In the genomic region with DNA sequence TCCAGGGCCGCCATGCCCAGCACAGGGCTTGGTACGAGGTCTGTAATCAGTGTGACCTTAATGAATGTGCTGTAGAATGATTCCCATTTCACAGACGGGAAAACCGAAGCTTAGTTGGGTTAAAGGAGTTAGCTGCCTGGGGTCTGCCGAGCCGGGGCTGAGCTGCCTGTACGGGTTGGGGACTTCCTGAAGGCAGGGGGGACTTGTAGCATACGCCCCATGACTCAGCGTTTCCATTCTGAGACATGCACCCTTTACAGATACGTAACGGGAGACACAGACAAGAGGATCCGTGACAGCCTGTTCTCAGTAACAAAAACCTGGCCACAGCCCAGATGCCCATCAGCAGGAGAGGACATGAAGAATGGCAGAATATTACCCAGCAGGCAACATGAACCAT, we compare ENCODE assay signal across 1 cellular context.
TF ChIP-seq lines count a peak whose summit lies in the region.
"Not testable (repeated sequence)": the region's sequence is repeated elsewhere in the genome, so short reads cannot be mapped to it uniquely, and the experiment has no call there.

No MANE protein-coding gene starts in this region.

TF ChIP-seq in K562, 482 proteins besides CTCF, POLR2A, EP300 and RAD21 (continued from another document and continues in another):
- TF ChIP-seq ZNF511 (CRISPR knock-in tag; IDR thresholded peaks at IDR 0.05) (0 out of 2 replicates have a peak, but pooled peaks have one; percentile 20), MEIS2 (IDR thresholded peaks at IDR 0.05; ENCODE audit: partially characterized antibody) (peak; percentile 76), EP400 (IDR thresholded peaks at IDR 0.05) (peak; percentile 68), NFATC3 (IDR thresholded peaks at IDR 0.05) (peak; percentile 92), BACH1 (tag; IDR thresholded peaks at IDR 0.05) (peak; percentile 82), TAL1 (IDR thresholded peaks at IDR 0.05) (0 out of 2 replicates have a peak, but pooled peaks have one; percentile 3), NFE2 (IDR thresholded peaks at IDR 0.05; ENCODE audit: low read depth) (peak; percentile 98), MAFG (tag; conservative IDR thresholded peaks at IDR 0.05) (peak; percentile 98), NCOR1 (IDR thresholded peaks at IDR 0.05) (peak; percentile 45; the same call in 1 of the 2 replicates), ZNF316 (IDR thresholded peaks at IDR 0.05) (peak; percentile 98), ELF1 (tag; IDR thresholded peaks at IDR 0.05) (peak; percentile 30; the same call in 1 of the 2 replicates), L3MBTL2 (IDR thresholded peaks at IDR 0.05) (0 out of 2 replicates have a peak, but pooled peaks have one; percentile 20), ATF7 (IDR thresholded peaks at IDR 0.05) (peak; percentile 73), TEAD4 (IDR thresholded peaks at IDR 0.05; ENCODE audit: low read length) (0 out of 2 replicates have a peak, but pooled peaks have one; percentile 11), CREM (IDR thresholded peaks at IDR 0.05; ENCODE audit: low read depth) (peak; percentile 54), TRIM28 (IDR thresholded peaks at IDR 0.05) (peak; percentile 86), ZNF146 (CRISPR knock-in tag; IDR thresholded peaks at IDR 0.05; ENCODE audit: unreplicated experiment) (peak; percentile 47), NFIC (IDR thresholded peaks at IDR 0.05) (peak; percentile 68), YY1 (IDR thresholded peaks at IDR 0.05; ENCODE audit: borderline replicate concordance in 1 of 3, control insufficient read depth in 1 of 3, extremely low read depth in 1 of 3, insufficient read depth in 3 of 3, insufficient read length in 1 of 3, insufficient replicate concordance in 2 of 3, low read depth in 1 of 3, low read length in 2 of 3) (peak in 1 of 3 experiments; percentile 43), KDM1A (IDR thresholded peaks at IDR 0.05) (peak; percentile 70 to 88), TFAP4 (CRISPR knock-in tag; IDR thresholded peaks at IDR 0.05; ENCODE audit: borderline replicate concordance) (peak; percentile 31; the same call in 1 of the 2 replicates), FOSL1 (tag; conservative IDR thresholded peaks at IDR 0.05) (peak; percentile 85), ZNF592 (IDR thresholded peaks at IDR 0.05) (peak; percentile 84), NCOA1 (IDR thresholded peaks at IDR 0.05; ENCODE audit: low read depth) (0 out of 2 replicates have a peak, but pooled peaks have one; percentile 47), KLF6 (CRISPR knock-in tag; IDR thresholded peaks at IDR 0.05; ENCODE audit: borderline replicate concordance) (peak; percentile 49; the same call in 1 of the 2 replicates), SMARCA4 (IDR thresholded peaks at IDR 0.05) (peak; percentile 92), HDAC2 (IDR thresholded peaks at IDR 0.05) (peak; percentile 88), HDAC1 (IDR thresholded peaks at IDR 0.05) (peak in 1 of 2 experiments; percentile 53; a peak in 2 of 4 replicates), ATF3 (IDR thresholded peaks at IDR 0.05) (peak; percentile 82), ATF3 (CRISPR knock-in tag; conservative IDR thresholded peaks at IDR 0.05) (peak; percentile 72; the same call in 1 of the 2 replicates), NFE2L1 (tag; IDR thresholded peaks at IDR 0.05; ENCODE audit: borderline replicate concordance, low read depth) (peak; percentile 94), MTA3 (IDR thresholded peaks at IDR 0.05; ENCODE audit: borderline replicate concordance) (peak; percentile 80), ARID1B (IDR thresholded peaks at IDR 0.05) (peak; percentile 81), ATF1 (tag; IDR thresholded peaks at IDR 0.05) (0 out of 2 replicates have a peak, but pooled peaks have one; percentile 44), SMARCA5 (IDR thresholded peaks at IDR 0.05) (0 out of 2 replicates have a peak, but pooled peaks have one; percentile 76), ZBTB7A (IDR thresholded peaks at IDR 0.05; ENCODE audit: borderline replicate concordance, control insufficient read depth, low read depth, low read length) (peak; percentile 83; the same call in 1 of the 2 replicates), DPF2 (IDR thresholded peaks at IDR 0.05) (peak; percentile 91), FOXK2 (conservative IDR thresholded peaks at IDR 0.05 in 1 of 2, IDR thresholded peaks at IDR 0.05 in 1 of 2; ENCODE audit: low read depth in 2 of 2) (0 out of 4 replicates have a peak, but pooled peaks of 1 of the 2 experiments have one; percentile 31), GATAD2B (IDR thresholded peaks at IDR 0.05; ENCODE audit: borderline replicate concordance) (peak; percentile 75; the same call in 1 of the 2 replicates), SOX6 (IDR thresholded peaks at IDR 0.05) (peak; percentile 43; the same call in 1 of the 2 replicates), TRIM24 (IDR thresholded peaks at IDR 0.05) (peak; percentile 64 to 88; a peak in 3 of 4 replicates), FOS (IDR thresholded peaks at IDR 0.05; ENCODE audit: extremely low read depth, insufficient read length) (peak; percentile 48), ESRRA (IDR thresholded peaks at IDR 0.05; ENCODE audit: borderline replicate concordance, low read depth) (peak; percentile 70; the same call in 1 of the 2 replicates), BCOR (IDR thresholded peaks at IDR 0.05) (peak; percentile 91), SMAD4 (CRISPR knock-in tag; conservative IDR thresholded peaks at IDR 0.05) (peak; percentile 71), MAFK (IDR thresholded peaks at IDR 0.05; ENCODE audit: low read length) (peak; percentile 87), NEUROD1 (IDR thresholded peaks at IDR 0.05; ENCODE audit: borderline replicate concordance, low read depth, low read length, partially characterized antibody) (peak; percentile 47), JUN (IDR thresholded peaks at IDR 0.05; ENCODE audit: borderline replicate concordance, low read depth, low read length) (peak; percentile 70), ADNP (tag; IDR thresholded peaks at IDR 0.05) (peak; percentile 90)
- TF ChIP-seq TEAD4 (CRISPR knock-in tag; IDR thresholded peaks at IDR 0.05; ENCODE audit: borderline replicate concordance); ATF1 (CRISPR knock-in tag; IDR thresholded peaks at IDR 0.05); JUN (CRISPR knock-in tag; IDR thresholded peaks at IDR 0.05; ENCODE audit: borderline replicate concordance): not testable (repeated sequence)
- TF ChIP-seq, protein P1, sequence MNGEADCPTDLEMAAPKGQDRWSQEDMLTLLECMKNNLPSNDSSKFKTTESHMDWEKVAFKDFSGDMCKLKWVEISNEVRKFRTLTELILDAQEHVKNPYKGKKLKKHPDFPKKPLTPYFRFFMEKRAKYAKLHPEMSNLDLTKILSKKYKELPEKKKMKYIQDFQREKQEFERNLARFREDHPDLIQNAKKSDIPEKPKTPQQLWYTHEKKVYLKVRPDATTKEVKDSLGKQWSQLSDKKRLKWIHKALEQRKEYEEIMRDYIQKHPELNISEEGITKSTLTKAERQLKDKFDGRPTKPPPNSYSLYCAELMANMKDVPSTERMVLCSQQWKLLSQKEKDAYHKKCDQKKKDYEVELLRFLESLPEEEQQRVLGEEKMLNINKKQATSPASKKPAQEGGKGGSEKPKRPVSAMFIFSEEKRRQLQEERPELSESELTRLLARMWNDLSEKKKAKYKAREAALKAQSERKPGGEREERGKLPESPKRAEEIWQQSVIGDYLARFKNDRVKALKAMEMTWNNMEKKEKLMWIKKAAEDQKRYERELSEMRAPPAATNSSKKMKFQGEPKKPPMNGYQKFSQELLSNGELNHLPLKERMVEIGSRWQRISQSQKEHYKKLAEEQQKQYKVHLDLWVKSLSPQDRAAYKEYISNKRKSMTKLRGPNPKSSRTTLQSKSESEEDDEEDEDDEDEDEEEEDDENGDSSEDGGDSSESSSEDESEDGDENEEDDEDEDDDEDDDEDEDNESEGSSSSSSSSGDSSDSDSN (IDR thresholded peaks at IDR 0.05; ENCODE audit: borderline replicate concordance in 1 of 2, low read depth in 2 of 2, low read length in 2 of 2): 0 out of 4 replicates have a peak, but pooled peaks of 1 of the 2 experiments have one; percentile 42
- TF ChIP-seq, protein P2, sequence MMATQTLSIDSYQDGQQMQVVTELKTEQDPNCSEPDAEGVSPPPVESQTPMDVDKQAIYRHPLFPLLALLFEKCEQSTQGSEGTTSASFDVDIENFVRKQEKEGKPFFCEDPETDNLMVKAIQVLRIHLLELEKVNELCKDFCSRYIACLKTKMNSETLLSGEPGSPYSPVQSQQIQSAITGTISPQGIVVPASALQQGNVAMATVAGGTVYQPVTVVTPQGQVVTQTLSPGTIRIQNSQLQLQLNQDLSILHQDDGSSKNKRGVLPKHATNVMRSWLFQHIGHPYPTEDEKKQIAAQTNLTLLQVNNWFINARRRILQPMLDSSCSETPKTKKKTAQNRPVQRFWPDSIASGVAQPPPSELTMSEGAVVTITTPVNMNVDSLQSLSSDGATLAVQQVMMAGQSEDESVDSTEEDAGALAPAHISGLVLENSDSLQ (IDR thresholded peaks at IDR 0.05): peak; percentile 75
- TF ChIP-seq, protein P3, sequence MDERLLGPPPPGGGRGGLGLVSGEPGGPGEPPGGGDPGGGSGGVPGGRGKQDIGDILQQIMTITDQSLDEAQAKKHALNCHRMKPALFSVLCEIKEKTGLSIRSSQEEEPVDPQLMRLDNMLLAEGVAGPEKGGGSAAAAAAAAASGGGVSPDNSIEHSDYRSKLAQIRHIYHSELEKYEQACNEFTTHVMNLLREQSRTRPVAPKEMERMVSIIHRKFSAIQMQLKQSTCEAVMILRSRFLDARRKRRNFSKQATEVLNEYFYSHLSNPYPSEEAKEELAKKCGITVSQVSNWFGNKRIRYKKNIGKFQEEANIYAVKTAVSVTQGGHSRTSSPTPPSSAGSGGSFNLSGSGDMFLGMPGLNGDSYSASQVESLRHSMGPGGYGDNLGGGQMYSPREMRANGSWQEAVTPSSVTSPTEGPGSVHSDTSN (CRISPR knock-in tag; IDR thresholded peaks at IDR 0.05; ENCODE audit: low read depth): not testable (repeated sequence)
- TF ChIP-seq, protein P3 (tag; conservative IDR thresholded peaks at IDR 0.05; ENCODE audit: low read depth): peak; percentile 30
- TF ChIP-seq, protein P4, sequence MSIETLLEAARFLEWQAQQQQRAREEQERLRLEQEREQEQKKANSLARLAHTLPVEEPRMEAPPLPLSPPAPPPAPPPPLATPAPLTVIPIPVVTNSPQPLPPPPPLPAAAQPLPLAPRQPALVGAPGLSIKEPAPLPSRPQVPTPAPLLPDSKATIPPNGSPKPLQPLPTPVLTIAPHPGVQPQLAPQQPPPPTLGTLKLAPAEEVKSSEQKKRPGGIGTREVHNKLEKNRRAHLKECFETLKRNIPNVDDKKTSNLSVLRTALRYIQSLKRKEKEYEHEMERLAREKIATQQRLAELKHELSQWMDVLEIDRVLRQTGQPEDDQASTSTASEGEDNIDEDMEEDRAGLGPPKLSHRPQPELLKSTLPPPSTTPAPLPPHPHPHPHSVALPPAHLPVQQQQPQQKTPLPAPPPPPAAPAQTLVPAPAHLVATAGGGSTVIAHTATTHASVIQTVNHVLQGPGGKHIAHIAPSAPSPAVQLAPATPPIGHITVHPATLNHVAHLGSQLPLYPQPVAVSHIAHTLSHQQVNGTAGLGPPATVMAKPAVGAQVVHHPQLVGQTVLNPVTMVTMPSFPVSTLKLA (conservative IDR thresholded peaks at IDR 0.05): peak; percentile 31 to 64; a peak in 3 of 4 replicates
